ENCODE assay signal across 26 cellular contexts in the genomic region with DNA sequence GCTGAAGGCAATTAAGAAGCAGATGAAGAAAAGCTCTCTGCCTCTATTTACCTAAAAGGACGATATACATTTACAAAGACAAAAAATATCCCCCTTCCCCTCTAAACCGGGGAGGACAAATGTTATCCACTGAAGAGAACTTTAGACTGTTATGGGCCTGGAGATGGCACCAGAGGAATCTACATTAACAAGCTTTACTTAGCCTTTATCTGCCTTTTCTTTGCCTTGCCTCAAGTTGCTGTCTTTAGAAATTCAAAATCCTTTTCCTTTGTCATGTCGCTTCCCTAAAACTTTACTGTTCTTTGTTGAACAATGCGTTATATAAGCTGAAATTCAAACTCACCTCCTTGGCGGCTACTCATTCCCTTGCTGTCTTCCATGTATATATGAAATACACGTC.
"Had no signal": no experiment of that assay in that cellular context is flagged by ENCODE, and none has a peak within 500 bp of the region (broad histone marks: within the 10 kb centered on the region; RNA-seq: fewer than 3 reads in every experiment).

No MANE protein-coding gene starts in this region.

- H3K27ac Mint-ChIP-seq: memory B cell; naive thymus-derived CD4-positive, alpha-beta T cell; natural killer cell treated with Interleukin-12 subunit alpha and Interleukin-12 subunit beta and Interleukin-15 and Interleukin-18, amount 100 ng/mL, for 72 hours; neural progenitor cell; stimulated activated memory B cell treated with anti-CD40 and anti-IgM and Interleukin-4, amounts not matched to agents 10 μg/mL and 1 μg/mL and 100 μg/mL, for 72 hours; stimulated activated naive CD8-positive, alpha-beta T cell treated with anti-CD3 and anti-CD28 coated beads, Interleukin-15, amount 100 ng/mL, for 72 hours had no signal

- H3K4me3 Mint-ChIP-seq: memory B cell; naive thymus-derived CD4-positive, alpha-beta T cell; natural killer cell treated with Interleukin-12 subunit alpha and Interleukin-12 subunit beta and Interleukin-15 and Interleukin-18, amount 100 ng/mL, for 72 hours; neural progenitor cell; stimulated activated memory B cell treated with anti-CD40 and anti-IgM and Interleukin-4, amounts not matched to agents 10 μg/mL and 1 μg/mL and 100 μg/mL, for 72 hours; stimulated activated naive CD8-positive, alpha-beta T cell treated with anti-CD3 and anti-CD28 coated beads, Interleukin-15, amount 100 ng/mL, for 72 hours had no signal

- H3K4me2 ChIP-seq: neural progenitor cell, smooth muscle cell had no signal

- H3K36me3 ChIP-seq: left ventricle myocardium inferior, neural progenitor cell, neutrophil, right atrium auricular region, right lobe of liver, tibial nerve, upper lobe of left lung, vagina had no signal

- H3K27me3 Mint-ChIP-seq: memory B cell; naive thymus-derived CD4-positive, alpha-beta T cell; natural killer cell treated with Interleukin-12 subunit alpha and Interleukin-12 subunit beta and Interleukin-15 and Interleukin-18, amount 100 ng/mL, for 72 hours; stimulated activated memory B cell treated with anti-CD40 and anti-IgM and Interleukin-4, amounts not matched to agents 10 μg/mL and 1 μg/mL and 100 μg/mL, for 72 hours; stimulated activated naive CD8-positive, alpha-beta T cell treated with anti-CD3 and anti-CD28 coated beads, Interleukin-15, amount 100 ng/mL, for 72 hours had no signal

- H3K27me3 ChIP-seq: neural progenitor cell, neutrophil, right atrium auricular region, right lobe of liver, tibial nerve, upper lobe of left lung, vagina had no signal

- H3K36me3 Mint-ChIP-seq: memory B cell; naive thymus-derived CD4-positive, alpha-beta T cell; neural progenitor cell; stimulated activated memory B cell treated with anti-CD40 and anti-IgM and Interleukin-4, amounts not matched to agents 10 μg/mL and 1 μg/mL and 100 μg/mL, for 72 hours had no signal

- H3K79me2 ChIP-seq: parathyroid adenoma had no signal

- H3K4me3 ChIP-seq: left ventricle myocardium inferior, mucosa of descending colon, neural progenitor cell, right atrium auricular region, right lobe of liver, smooth muscle cell, tibial nerve, upper lobe of left lung, vagina had no signal

- DNase-seq: hippocampal formation; islet precursor cell; left ventricle myocardium inferior; midbrain; mucosa of descending colon; naive thymus-derived CD4-positive, alpha-beta T cell; occipital lobe; right lobe of liver; stimulated activated CD4-positive, alpha-beta T cell treated with anti-CD3 and anti-CD28 coated beads, Interleukin-1b, Interleukin-23, amount 100 ng/mL, for 48 hours; stimulated activated CD4-positive, alpha-beta T cell treated with anti-CD3 and anti-CD28 coated beads, Interleukin-2, amount 100 ng/mL, for 48 hours; stimulated activated CD4-positive, alpha-beta T cell treated with anti-CD3 and anti-CD28 coated beads, Interleukin-4, amount 100 ng/mL, for 4 hours; stimulated activated CD8-positive, alpha-beta memory T cell treated with anti-CD3 and anti-CD28 coated beads, Interleukin-4, amount 100 ng/mL, for 48 hours; stimulated activated naive CD4-positive, alpha-beta T cell treated with Interleukin-2 at 50 U/mL for 16 hours; stimulated activated naive CD8-positive, alpha-beta T cell treated with anti-CD3 and anti-CD28 coated beads, Interleukin-15, amount 100 ng/mL, for 72 hours; substantia nigra; upper lobe of left lung had no signal

- H3K4me1 Mint-ChIP-seq: memory B cell; naive thymus-derived CD4-positive, alpha-beta T cell; neural progenitor cell; stimulated activated memory B cell treated with anti-CD40 and anti-IgM and Interleukin-4, amounts not matched to agents 10 μg/mL and 1 μg/mL and 100 μg/mL, for 72 hours; stimulated activated naive CD8-positive, alpha-beta T cell treated with anti-CD3 and anti-CD28 coated beads, Interleukin-15, amount 100 ng/mL, for 72 hours had no signal

- H2AFZ ChIP-seq: neural progenitor cell, parathyroid adenoma had no signal

- H3K9ac ChIP-seq: neural progenitor cell, parathyroid adenoma had no signal

- H3K27ac ChIP-seq: left ventricle myocardium inferior, neural progenitor cell, neutrophil, parathyroid adenoma, right atrium auricular region, right lobe of liver, tibial nerve, upper lobe of left lung, vagina had no signal

- H3K9me3 ChIP-seq: left ventricle myocardium inferior, mucosa of descending colon, neutrophil, right atrium auricular region, right lobe of liver, tibial nerve, upper lobe of left lung, vagina had no signal

- H3K4me1 ChIP-seq: left ventricle myocardium inferior, neural progenitor cell, parathyroid adenoma, right atrium auricular region, tibial nerve, upper lobe of left lung, vagina had no signal

- ATAC-seq: mucosa of descending colon; naive thymus-derived CD4-positive, alpha-beta T cell; natural killer cell treated with Interleukin-12 subunit alpha and Interleukin-12 subunit beta and Interleukin-15 and Interleukin-18, amount 100 ng/mL, for 72 hours; right lobe of liver; stimulated activated memory B cell treated with anti-CD40 and anti-IgM and Interleukin-4, amounts not matched to agents 10 μg/mL and 1 μg/mL and 100 μg/mL, for 72 hours; stimulated activated naive CD8-positive, alpha-beta T cell treated with anti-CD3 and anti-CD28 coated beads, Interleukin-15, amount 100 ng/mL, for 72 hours had no signal
